1 cellular context compared by ENCODE assay signal in the genomic region with DNA sequence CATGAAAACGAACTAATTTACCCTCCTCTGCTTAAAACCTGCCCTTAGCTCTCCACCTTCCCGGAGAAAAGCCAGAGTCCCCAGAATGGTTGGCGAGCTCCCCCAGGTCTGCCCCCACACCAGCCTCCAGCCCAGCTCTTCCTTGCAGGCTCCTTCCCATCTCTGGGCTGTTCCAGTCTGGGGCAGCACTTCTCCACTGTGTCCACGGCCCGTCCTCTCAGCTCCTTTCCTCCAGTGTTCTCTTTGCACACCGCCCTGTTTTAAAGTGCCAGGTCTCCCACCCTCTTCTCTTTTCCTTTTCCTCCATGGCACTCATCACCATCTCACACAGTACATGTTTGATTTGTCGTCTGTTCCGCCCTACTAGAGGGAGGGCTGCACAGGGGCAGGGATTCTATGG.
TF ChIP-seq lines count a peak whose summit lies in the region.

No MANE protein-coding gene starts in this region.

TF ChIP-seq in liver, 16 proteins besides CTCF, POLR2A, EP300 and RAD21 (continued from another document):
- TF ChIP-seq, protein P1, sequence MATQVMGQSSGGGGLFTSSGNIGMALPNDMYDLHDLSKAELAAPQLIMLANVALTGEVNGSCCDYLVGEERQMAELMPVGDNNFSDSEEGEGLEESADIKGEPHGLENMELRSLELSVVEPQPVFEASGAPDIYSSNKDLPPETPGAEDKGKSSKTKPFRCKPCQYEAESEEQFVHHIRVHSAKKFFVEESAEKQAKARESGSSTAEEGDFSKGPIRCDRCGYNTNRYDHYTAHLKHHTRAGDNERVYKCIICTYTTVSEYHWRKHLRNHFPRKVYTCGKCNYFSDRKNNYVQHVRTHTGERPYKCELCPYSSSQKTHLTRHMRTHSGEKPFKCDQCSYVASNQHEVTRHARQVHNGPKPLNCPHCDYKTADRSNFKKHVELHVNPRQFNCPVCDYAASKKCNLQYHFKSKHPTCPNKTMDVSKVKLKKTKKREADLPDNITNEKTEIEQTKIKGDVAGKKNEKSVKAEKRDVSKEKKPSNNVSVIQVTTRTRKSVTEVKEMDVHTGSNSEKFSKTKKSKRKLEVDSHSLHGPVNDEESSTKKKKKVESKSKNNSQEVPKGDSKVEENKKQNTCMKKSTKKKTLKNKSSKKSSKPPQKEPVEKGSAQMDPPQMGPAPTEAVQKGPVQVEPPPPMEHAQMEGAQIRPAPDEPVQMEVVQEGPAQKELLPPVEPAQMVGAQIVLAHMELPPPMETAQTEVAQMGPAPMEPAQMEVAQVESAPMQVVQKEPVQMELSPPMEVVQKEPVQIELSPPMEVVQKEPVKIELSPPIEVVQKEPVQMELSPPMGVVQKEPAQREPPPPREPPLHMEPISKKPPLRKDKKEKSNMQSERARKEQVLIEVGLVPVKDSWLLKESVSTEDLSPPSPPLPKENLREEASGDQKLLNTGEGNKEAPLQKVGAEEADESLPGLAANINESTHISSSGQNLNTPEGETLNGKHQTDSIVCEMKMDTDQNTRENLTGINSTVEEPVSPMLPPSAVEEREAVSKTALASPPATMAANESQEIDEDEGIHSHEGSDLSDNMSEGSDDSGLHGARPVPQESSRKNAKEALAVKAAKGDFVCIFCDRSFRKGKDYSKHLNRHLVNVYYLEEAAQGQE (IDR thresholded peaks at IDR 0.05), result no peak
- TF ChIP-seq NR2F2 (IDR thresholded peaks at IDR 0.05) (no peak), JUND (IDR thresholded peaks at IDR 0.05) (no peak), TAF1 (conservative IDR thresholded peaks at IDR 0.05) (no peak), ATF3 (IDR thresholded peaks at IDR 0.05) (no peak)
TF ChIP-seq in liver: peak in this region for 0.
